11 cellular contexts compared by ENCODE assay signal in the genomic region with DNA sequence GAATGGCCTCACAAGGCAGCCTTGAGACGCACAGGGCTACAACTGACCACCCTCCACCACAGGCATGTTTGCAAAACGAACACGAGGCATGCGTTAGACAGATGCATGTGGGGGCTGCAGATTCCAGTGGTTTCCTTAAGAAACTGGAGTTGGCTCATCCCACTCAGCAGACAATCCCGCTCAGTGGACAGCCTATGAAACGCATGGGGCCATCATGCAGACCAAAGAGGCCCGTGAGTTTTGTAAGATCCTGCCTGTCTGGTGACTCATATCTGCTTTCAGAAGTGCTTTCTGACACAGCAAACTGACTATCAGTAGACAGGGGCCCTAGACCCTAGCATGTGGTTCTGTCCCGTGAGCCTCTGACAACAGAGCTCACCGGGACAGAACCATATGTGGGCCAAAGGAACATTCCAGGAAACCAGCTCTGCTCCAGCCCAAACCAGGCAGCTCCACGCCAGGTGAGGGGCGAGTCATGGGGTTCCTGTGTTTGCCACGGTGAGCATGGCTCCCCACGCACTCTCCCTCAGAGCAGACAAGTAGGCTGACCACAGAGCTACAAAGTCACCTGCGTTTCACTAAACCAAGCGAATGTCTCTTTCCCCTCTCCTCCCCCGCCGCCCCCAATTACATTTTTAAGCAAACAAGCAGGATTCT.
DNase-seq lines count a peak whose midpoint lies in the region; FAIRE-seq and TF ChIP-seq lines count a peak whose summit lies in the region.
"Had no signal": no experiment of that assay in that cellular context is flagged by ENCODE, and none has a peak within 500 bp of the region (broad histone marks: within the 10 kb centered on the region; RNA-seq: fewer than 3 reads in every experiment).

No MANE protein-coding gene starts in this region.

- H3K27ac ChIP-seq in AG04450 (ENCODE audit: low read depth, low read length) = peak overlapping the region; percentile 86
- H3K27ac ChIP-seq: ovary had no signal

- H3K27me3 ChIP-seq in AG04450 (ENCODE audit: control insufficient read depth, insufficient read depth, low read length) = no peaks in the 10 kb centered on the region
- H3K27me3 ChIP-seq: ovary had no signal

- H3K9me3 ChIP-seq in AG04450 (ENCODE audit: control insufficient read depth, insufficient read depth, low read length) = no peaks in the 10 kb centered on the region
- H3K9me3 ChIP-seq: ovary had no signal

- DNase-seq in AG04450 (ENCODE audit: low read depth, low spot score) = peak; percentile 84
- peak; percentile 46 for DNase-seq in H54 (ENCODE audit: insufficient read length, low spot score)
- DNase-seq in SKM-1 (lab: John Stamatoyannopoulos, UW; ENCODE audit: unreplicated experiment) = peak; percentile 58
- peak; percentile 2 for DNase-seq in foreskin melanocyte
- DNase-seq in hippocampal formation (lab: John Stamatoyannopoulos, UW) = no peak
- no peak for DNase-seq in NCI-H1436 (lab: John Stamatoyannopoulos, UW)
- no peak for DNase-seq in COR-L47 (lab: John Stamatoyannopoulos, UW)
- DNase-seq in T1000 (lab: John Stamatoyannopoulos, UW) = no peak
- DNase-seq: NCI-H2081; ovary; stimulated activated naive B cell treated with anti-CD40 and anti-IgM and Interleukin-4, amounts not matched to agents 10 μg/mL and 1 μg/mL and 100 μg/mL, for 72 hours had no signal

- CTCF ChIA-PET in AG04450 (lab: Charles Lee) = interaction anchor here (0.6 to 2.3 kb wide), 3 partner anchors 29 to 772 kb away, joined by 3 to 10 read pairs (median 5); no protein-coding TSS in a partner anchor

- no peak for FAIRE-seq in H54 (lab: Jason Lieb, UNC)

- TF ChIP-seq POLR2A in H54 (IDR thresholded peaks at IDR 0.05; ENCODE audit: low read depth, low read length) = no peak

- POLR2A ChIA-PET in AG04450 (lab: Yijun Ruan, JAX) = interaction anchor here (0.6 kb wide), 1 partner anchor 828 kb away, joined by 5 read pairs; no protein-coding TSS in a partner anchor

- no peak for TF ChIP-seq CTCF in AG04450 (IDR thresholded peaks at IDR 0.05; ENCODE audit: low read depth, low read length)

- H3K4me3 ChIP-seq in AG04450 (ENCODE audit: low read depth, low read length) = no peak overlapping the region
- H3K4me3 ChIP-seq: ovary had no signal

Comparison
In these comparisons a context has a peak if more than half of its experiments do, and no peak if none do; other contexts are left out.
1. DNase-seq: peak in AG04450 (single experiment), H54 (single experiment), SKM-1 (single experiment) and foreskin melanocyte (single experiment); none in hippocampal formation (0 of 2), NCI-H1436 (single experiment), COR-L47 (single experiment) and T1000 (single experiment).